8 cellular contexts compared by ENCODE assay signal in the genomic region with DNA sequence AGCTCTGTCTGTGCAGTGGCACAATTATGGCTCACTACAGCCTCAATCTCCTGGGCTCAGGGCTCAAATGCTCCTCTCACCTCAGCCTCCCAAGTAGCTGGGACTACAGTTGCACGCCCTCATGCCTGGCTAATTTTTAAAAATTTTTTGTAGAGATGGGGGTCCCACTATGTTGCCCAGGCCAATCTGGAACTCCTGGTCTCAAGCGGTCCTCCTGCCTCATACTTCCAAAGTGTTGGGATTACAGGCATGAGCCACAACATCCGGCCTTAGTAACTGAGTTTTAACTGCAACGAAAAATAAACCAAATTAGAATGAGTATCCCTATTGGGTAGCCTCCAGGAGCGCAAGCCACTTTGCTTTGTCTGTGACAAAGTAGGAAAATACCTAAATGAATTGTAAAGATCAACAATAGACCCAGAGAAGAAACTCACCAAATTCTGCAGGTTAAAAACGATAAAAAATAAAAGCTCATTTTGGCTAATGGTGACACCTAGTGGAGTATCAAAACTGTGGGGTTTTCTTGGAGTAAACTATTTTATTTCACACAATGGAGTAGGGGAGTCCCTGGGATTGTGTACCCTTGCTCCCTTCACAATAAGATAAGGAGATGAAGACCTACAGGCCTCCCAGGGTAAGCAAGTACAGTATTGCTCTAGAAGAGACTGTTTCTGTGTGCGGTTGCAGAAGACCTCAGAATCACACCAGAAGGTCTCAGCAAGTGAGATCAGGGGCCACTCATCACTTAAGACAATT. TPM values are rescaled to one million over a fixed set of nuclear protein-coding genes. Genes with fewer than 3 reads are reported as not detected.
DNase-seq lines count a peak whose midpoint lies in the region; ATAC-seq and TF ChIP-seq lines count a peak whose summit lies in the region.

No MANE protein-coding gene starts in this region.

- no peaks in the 10 kb centered on the region for H3K36me3 Mint-ChIP-seq in activated CD8-positive, alpha-beta T cell treated with anti-CD3 and anti-CD28 coated beads, Interleukin-2, amount 10 ng/mL, durations not matched to agents 7 days and 5 days (ENCODE audit: low read depth)

- no peaks in the 10 kb centered on the region for H4K20me1 ChIP-seq in smooth muscle cell (ENCODE audit: low read depth)

- DNase-seq in NCI-H2029 treated with DMSO at 0.1 percent for 48 hours (lab: John Stamatoyannopoulos, UW) (peak; percentile 3), NCI-H2029 (lab: John Stamatoyannopoulos, UW) (no peak), NAMALWA (ENCODE audit: low spot score) (peak; percentile 59), left ventricle myocardium superior (no peak), smooth muscle cell (lab: John Stamatoyannopoulos, UW; ENCODE audit: unreplicated experiment) (no peak)
- peak; percentile 28 for DNase-seq in activated CD8-positive, alpha-beta T cell treated with anti-CD3 and anti-CD28 coated beads, Interleukin-2, amount 10 ng/mL, durations not matched to agents 7 days and 5 days
- no peak for DNase-seq in activated CD4-positive, alpha-beta T cell treated with anti-CD3 and anti-CD28 coated beads, Interleukin-2, amount 50 U/mL, for 4 hours

- no peaks in the 10 kb centered on the region for H3K36me3 ChIP-seq in smooth muscle cell (ENCODE audit: low read depth)

- no peak overlapping the region for H3K9ac ChIP-seq in smooth muscle cell (ENCODE audit: low read depth)

- TF ChIP-seq CTCF in smooth muscle cell (IDR thresholded peaks at IDR 0.05; ENCODE audit: borderline replicate concordance, insufficient read depth, poor library complexity, severe bottlenecking) = peak; percentile 58

- H3K27ac ChIP-seq in smooth muscle cell (ENCODE audit: low read depth) = no peak overlapping the region

- CTCF ChIA-PET in activated CD8-positive, alpha-beta T cell treated with anti-CD3 and anti-CD28 coated beads, Interleukin-2, amount 10 ng/mL, durations not matched to agents 7 days and 5 days (lab: Charles Lee) = interaction anchor here (0.9 to 2.9 kb wide), 17 partner anchors 10 to 666 kb away, joined by 3 to 41 read pairs (median 4); no protein-coding TSS in a partner anchor

- H3K4me3 Mint-ChIP-seq in activated CD8-positive, alpha-beta T cell treated with anti-CD3 and anti-CD28 coated beads, Interleukin-2, amount 10 ng/mL, durations not matched to agents 7 days and 5 days = no peak overlapping the region

- intact Hi-C loops in left ventricle myocardium superior (cut with micrococcal nuclease) = loop anchor here (1.0 kb wide), 1 partner anchor 113 kb away; no protein-coding TSS in a partner anchor

- H3K27me3 ChIP-seq in smooth muscle cell (ENCODE audit: low read depth) = no peaks in the 10 kb centered on the region

- POLR2A ChIA-PET in activated CD8-positive, alpha-beta T cell treated with anti-CD3 and anti-CD28 coated beads, Interleukin-2, amount 10 ng/mL, durations not matched to agents 7 days and 5 days (lab: Charles Lee) = no interaction called here

- peaks cover 14% of the 10 kb centered on the region for H3K4me1 Mint-ChIP-seq in activated CD8-positive, alpha-beta T cell treated with anti-CD3 and anti-CD28 coated beads, Interleukin-2, amount 10 ng/mL, durations not matched to agents 7 days and 5 days (ENCODE audit: low read depth)

- peaks cover 11% of the 10 kb centered on the region for H3F3A ChIP-seq in smooth muscle cell (ENCODE audit: low read depth)

- H3K9me3 Mint-ChIP-seq in activated CD8-positive, alpha-beta T cell treated with anti-CD3 and anti-CD28 coated beads, Interleukin-2, amount 10 ng/mL, durations not matched to agents 7 days and 5 days (ENCODE audit: insufficient read depth) = no peaks in the 10 kb centered on the region

- no peaks in the 10 kb centered on the region for H3K4me1 ChIP-seq in smooth muscle cell (ENCODE audit: low read depth)

- H3K27me3 Mint-ChIP-seq in activated CD8-positive, alpha-beta T cell treated with anti-CD3 and anti-CD28 coated beads, Interleukin-2, amount 10 ng/mL, durations not matched to agents 7 days and 5 days (ENCODE audit: low read depth) = peaks cover 2% of the 10 kb centered on the region

- H3K79me2 ChIP-seq in smooth muscle cell (ENCODE audit: low read depth) = no peaks in the 10 kb centered on the region

- no peak overlapping the region for H2AFZ ChIP-seq in smooth muscle cell (ENCODE audit: low read depth)

- H3K27ac Mint-ChIP-seq in activated CD8-positive, alpha-beta T cell treated with anti-CD3 and anti-CD28 coated beads, Interleukin-2, amount 10 ng/mL, durations not matched to agents 7 days and 5 days = no peak overlapping the region

- H3K9me3 ChIP-seq in smooth muscle cell (replicated peaks; ENCODE audit: low read depth) = no peaks in the 10 kb centered on the region

- no peak overlapping the region for H3K4me3 ChIP-seq in smooth muscle cell

- ATAC-seq in activated CD8-positive, alpha-beta T cell treated with anti-CD3 and anti-CD28 coated beads, Interleukin-2, amount 10 ng/mL, durations not matched to agents 7 days and 5 days = peak; percentile 39
- ATAC-seq in left ventricle myocardium superior = peak; percentile 45
- ATAC-seq in HG03196 (IDR thresholded peaks at IDR 0.05; ENCODE audit: unreplicated experiment) = no peak

- H3K4me2 ChIP-seq in smooth muscle cell = no peak overlapping the region

- WGBS in smooth muscle cell (ENCODE audit: low lambda C conversion rate) = 58% methylated on average over 7 of the region's 7 CpGs

RNA-seq across cellular contexts. Expression of gene CA12, which starts 21.0 kb away (rescaled TPM):
- not detected for total RNA-seq in activated CD8-positive, alpha-beta T cell treated with anti-CD3 and anti-CD28 coated beads, Interleukin-2, amount 10 ng/mL, durations not matched to agents 7 days and 5 days
- total RNA-seq in left ventricle myocardium superior = 0.74 TPM
- 12.5 and 14.0 TPM in 2 replicates for total RNA-seq in smooth muscle cell
- polyA plus RNA-seq in smooth muscle cell = 9.2 and 13.5 TPM in 2 replicates

Comparison
In these comparisons a context has a peak if more than half of its experiments do, and no peak if none do; other contexts are left out.
1. DNase-seq: peak in NCI-H2029 treated with DMSO at 0.1 percent for 48 hours (single experiment), NAMALWA (single experiment) and activated CD8-positive, alpha-beta T cell treated with anti-CD3 and anti-CD28 coated beads, Interleukin-2, amount 10 ng/mL, durations not matched to agents 7 days and 5 days (single experiment); none in NCI-H2029 (single experiment), left ventricle myocardium superior (single experiment), smooth muscle cell (single experiment) and activated CD4-positive, alpha-beta T cell treated with anti-CD3 and anti-CD28 coated beads, Interleukin-2, amount 50 U/mL, for 4 hours (0 of 2).